Comparison of ENCODE assay signal across 9 cellular contexts in genomic region chr22:37267661-37268413, GRCh38. TPM values are rescaled to one million over a fixed set of nuclear protein-coding genes. Genes with fewer than 3 reads are reported as not detected.
DNase-seq lines count a peak whose midpoint lies in the region; ATAC-seq and TF ChIP-seq lines count a peak whose summit lies in the region.
"Had no signal": no experiment of that assay in that cellular context is flagged by ENCODE, and none has a peak within 500 bp of the region (broad histone marks: within the 10 kb centered on the region; RNA-seq: fewer than 3 reads in every experiment).

No MANE protein-coding gene starts in this region.

- H3K27ac Mint-ChIP-seq in CD8-positive, alpha-beta memory T cell, result peak overlapping the region; percentile 63 to 98 (median 92)
- H3K27ac Mint-ChIP-seq in activated CD8-positive, alpha-beta T cell treated with anti-CD3 and anti-CD28 coated beads, Interleukin-2, amount 10 ng/mL, durations not matched to agents 7 days and 5 days, result peak overlapping the region; percentile 86
- peak overlapping the region; percentile 79 to 99 (median 96) for H3K27ac Mint-ChIP-seq in naive B cell

- DNase-seq in CD8-positive, alpha-beta memory T cell, result no peak
- DNase-seq in activated CD8-positive, alpha-beta T cell treated with anti-CD3 and anti-CD28 coated beads, Interleukin-2, amount 10 ng/mL, durations not matched to agents 7 days and 5 days, result no peak
- DNase-seq in naive B cell, result no peak
- DNase-seq in GM10248 (ENCODE audit: extremely low spot score), result no peak
- no peak for DNase-seq in uterus
- DNase-seq in DMS79 treated with DMSO at 0.1 percent for 48 hours (lab: John Stamatoyannopoulos, UW), result no peak
- DNase-seq: NCI-H2107 had no signal

- intact Hi-C loops in uterus (cut with DNase I; ENCODE audit: low total_unique reads), result no loop called here

- CTCF ChIA-PET in CD8-positive, alpha-beta memory T cell (lab: Charles Lee), result interaction anchor here (0.6 to 3.2 kb wide), 22 partner anchors 8 to 231 kb away, joined by 3 to 19 read pairs (median 4); partner anchors contain the start of gene CYTH4
- CTCF ChIA-PET in activated CD8-positive, alpha-beta T cell treated with anti-CD3 and anti-CD28 coated beads, Interleukin-2, amount 10 ng/mL, durations not matched to agents 7 days and 5 days (lab: Charles Lee), result interaction anchor here (0.7 to 4.9 kb wide), 35 partner anchors 8 to 299 kb away, joined by 3 to 29 read pairs (median 5); partner anchors contain the start of genes CYTH4, ELFN2 and RAC2
- CTCF ChIA-PET in GM10248 (lab: Yijun Ruan, JAX), result interaction anchor here (0.7 to 2.4 kb wide), 29 partner anchors 9 to 324 kb away, joined by 3 to 10 read pairs (median 4); partner anchors contain the start of genes CYTH4, IL2RB and RAC2

- peak overlapping the region; percentile 68 for H2AFZ ChIP-seq in KMS-11 (ENCODE audit: low read depth)

- H3K4me3 Mint-ChIP-seq in CD8-positive, alpha-beta memory T cell, result peak overlapping the region; percentile 83 to 92 (median 88)
- peak overlapping the region; percentile 76 for H3K4me3 Mint-ChIP-seq in activated CD8-positive, alpha-beta T cell treated with anti-CD3 and anti-CD28 coated beads, Interleukin-2, amount 10 ng/mL, durations not matched to agents 7 days and 5 days
- peak overlapping the region; percentile 85 to 96 (median 94) for H3K4me3 Mint-ChIP-seq in naive B cell

- peaks cover 25% of the 10 kb centered on the region for H3K4me1 ChIP-seq in CD8-positive, alpha-beta memory T cell (ENCODE audit: insufficient read depth, low read length)
- H3K4me1 ChIP-seq in KMS-11 (ENCODE audit: low read depth, poor library complexity, severe bottlenecking) (peaks cover 9% of the 10 kb centered on the region), uterus (no peaks in the 10 kb centered on the region)

- no peaks in the 10 kb centered on the region for H3K27me3 Mint-ChIP-seq in CD8-positive, alpha-beta memory T cell
- peaks cover 12% of the 10 kb centered on the region for H3K27me3 Mint-ChIP-seq in activated CD8-positive, alpha-beta T cell treated with anti-CD3 and anti-CD28 coated beads, Interleukin-2, amount 10 ng/mL, durations not matched to agents 7 days and 5 days (ENCODE audit: low read depth)
- H3K27me3 Mint-ChIP-seq in naive B cell, result no peaks in the 10 kb centered on the region

- H3K79me2 ChIP-seq in KMS-11 (ENCODE audit: insufficient read depth, low read depth), result no peaks in the 10 kb centered on the region

- H3K9me3 Mint-ChIP-seq in CD8-positive, alpha-beta memory T cell, result peaks cover 0 to 8% (median 4%) of the 10 kb centered on the region in 5 donors
- H3K9me3 Mint-ChIP-seq in activated CD8-positive, alpha-beta T cell treated with anti-CD3 and anti-CD28 coated beads, Interleukin-2, amount 10 ng/mL, durations not matched to agents 7 days and 5 days (ENCODE audit: insufficient read depth), result peaks cover 5% of the 10 kb centered on the region
- H3K9me3 Mint-ChIP-seq in naive B cell, result peaks cover 2 to 10% (median 4%) of the 10 kb centered on the region in 7 donors

- POLR2A ChIA-PET in CD8-positive, alpha-beta memory T cell (lab: Charles Lee), result interaction anchor here (0.6 to 1.5 kb wide), 8 partner anchors 15 to 105 kb away, joined by 3 to 7 read pairs (median 4); partner anchors contain the start of genes CYTH4 and RAC2
- POLR2A ChIA-PET in activated CD8-positive, alpha-beta T cell treated with anti-CD3 and anti-CD28 coated beads, Interleukin-2, amount 10 ng/mL, durations not matched to agents 7 days and 5 days (lab: Charles Lee), result interaction anchor here (0.5 to 2.0 kb wide), 10 partner anchors 19 to 190 kb away, joined by 3 to 12 read pairs (median 4); partner anchors contain the start of gene RAC2
- POLR2A ChIA-PET in GM10248 (lab: Yijun Ruan, JAX), result interaction anchor here (0.6 kb wide), 1 partner anchor 16 kb away, joined by 5 read pairs; no protein-coding TSS in a partner anchor

- H3K4me2 ChIP-seq in KMS-11, result peak overlapping the region; percentile 55

- H3K27me3 ChIP-seq in CD8-positive, alpha-beta memory T cell (ENCODE audit: insufficient read depth, low read length, poor library complexity, severe bottlenecking), result no peaks in the 10 kb centered on the region
- peaks cover 31% of the 10 kb centered on the region; the same call in 1 of the 2 replicates for H3K27me3 ChIP-seq in KMS-11 (ENCODE audit: insufficient read depth, low read depth)
- no peaks in the 10 kb centered on the region for H3K27me3 ChIP-seq in uterus

- peak overlapping the region; percentile 85 for H3K4me3 ChIP-seq in CD8-positive, alpha-beta memory T cell (ENCODE audit: low read length)
- no peak overlapping the region for H3K4me3 ChIP-seq in KMS-11 (IDR thresholded peaks at IDR 0.05; ENCODE audit: insufficient read depth, low read depth, low read length)
- no peak overlapping the region for H3K4me3 ChIP-seq in uterus

- TF ChIP-seq CTCF in KMS-11 (conservative IDR thresholded peaks at IDR 0.05; ENCODE audit: low read depth, low read length), result no peak
- no peak for TF ChIP-seq CTCF in GM10248 (IDR thresholded peaks at IDR 0.05; ENCODE audit: control extremely low read depth, extremely low read depth, low read depth, missing control alignments)
- TF ChIP-seq CTCF in uterus (IDR thresholded peaks at IDR 0.05), result no peak

- peaks cover 21 to 33% (median 32%) of the 10 kb centered on the region in 3 donors for H3K4me1 Mint-ChIP-seq in CD8-positive, alpha-beta memory T cell
- peaks cover 37% of the 10 kb centered on the region for H3K4me1 Mint-ChIP-seq in activated CD8-positive, alpha-beta T cell treated with anti-CD3 and anti-CD28 coated beads, Interleukin-2, amount 10 ng/mL, durations not matched to agents 7 days and 5 days (ENCODE audit: low read depth)
- H3K4me1 Mint-ChIP-seq in naive B cell, result peaks cover 34 to 39% (median 34%) of the 10 kb centered on the region in 3 donors

- H3K27ac ChIP-seq in CD8-positive, alpha-beta memory T cell (ENCODE audit: low read depth, low read length), result peak overlapping the region; percentile 83
- peak overlapping the region; percentile 24; the same call in 1 of the 2 replicates for H3K27ac ChIP-seq in KMS-11
- H3K27ac ChIP-seq in uterus, result no peak overlapping the region

- ATAC-seq in activated CD8-positive, alpha-beta T cell treated with anti-CD3 and anti-CD28 coated beads, Interleukin-2, amount 10 ng/mL, durations not matched to agents 7 days and 5 days, result no peak
- ATAC-seq in naive B cell (ENCODE audit: low read depth in 2 of 2) (peak in 1 of 2 donors; percentile 22), GM21825 (IDR thresholded peaks at IDR 0.05; ENCODE audit: unreplicated experiment) (no peak)

- TF ChIP-seq POLR2A in uterus (IDR thresholded peaks at IDR 0.05), result no peak

- H4K20me1 ChIP-seq in KMS-11 (ENCODE audit: insufficient read depth), result no peaks in the 10 kb centered on the region

- H3K36me3 Mint-ChIP-seq in CD8-positive, alpha-beta memory T cell, result peaks cover 0 to 3% (median 0%) of the 10 kb centered on the region in 3 donors
- H3K36me3 Mint-ChIP-seq in activated CD8-positive, alpha-beta T cell treated with anti-CD3 and anti-CD28 coated beads, Interleukin-2, amount 10 ng/mL, durations not matched to agents 7 days and 5 days (ENCODE audit: low read depth), result peaks cover 6% of the 10 kb centered on the region
- no peaks in the 10 kb centered on the region for H3K36me3 Mint-ChIP-seq in naive B cell

- H3K9ac ChIP-seq in KMS-11, result peak overlapping the region; percentile 43; the same call in 1 of the 2 replicates

- no peaks in the 10 kb centered on the region for H3K36me3 ChIP-seq in CD8-positive, alpha-beta memory T cell (ENCODE audit: insufficient read depth, low read length)
- H3K36me3 ChIP-seq in KMS-11 (ENCODE audit: insufficient read depth) (no peaks in the 10 kb centered on the region), uterus (no peaks in the 10 kb centered on the region)

- peaks cover 5% of the 10 kb centered on the region for H3K9me3 ChIP-seq in CD8-positive, alpha-beta memory T cell (ENCODE audit: low read length)
- peaks cover 0 to 9% of the 10 kb centered on the region in 2 donors for H3K9me3 ChIP-seq in uterus

RNA-seq across cellular contexts. Expression of gene CYTH4, which starts 14.5 kb away (rescaled TPM):
- 10 to 100 TPM; 23.1 to 24.7 TPM for total RNA-seq in CD8-positive, alpha-beta memory T cell
- 80.2 TPM for polyA plus RNA-seq in CD8-positive, alpha-beta memory T cell
- 100 to 1,000 TPM; 107 to 114 TPM for total RNA-seq in activated CD8-positive, alpha-beta T cell treated with anti-CD3 and anti-CD28 coated beads, Interleukin-2, amount 10 ng/mL, durations not matched to agents 7 days and 5 days
- polyA plus RNA-seq in naive B cell (ENCODE audit: low read depth in 6 of 6), result 10 to 100 TPM; 29.3 to 74.9 (median 46.1) TPM
- 10 to 100 TPM in 1 of 4 donors, 1 to 10 TPM in 3; 3.8 to 12.2 (median 5.9) TPM for total RNA-seq in uterus

RNA-seq across cellular contexts. Expression of gene RAC2, which starts 23.8 kb away (rescaled TPM):
- total RNA-seq in CD8-positive, alpha-beta memory T cell, result 100 to 1,000 TPM; 433 to 452 TPM
- 1,206 TPM for polyA plus RNA-seq in CD8-positive, alpha-beta memory T cell
- total RNA-seq in activated CD8-positive, alpha-beta T cell treated with anti-CD3 and anti-CD28 coated beads, Interleukin-2, amount 10 ng/mL, durations not matched to agents 7 days and 5 days, result 1,000 to 10,000 TPM; 1,167 to 1,252 TPM
- polyA plus RNA-seq in naive B cell (ENCODE audit: low read depth in 6 of 6), result 100 to 1,000 TPM; 671 to 842 (median 780) TPM
- total RNA-seq in uterus, result 1 to 10 TPM; 2.4 to 6.7 (median 4.5) TPM

RNA-seq across cellular contexts. Expression of gene SSTR3, which starts 55.6 kb away (rescaled TPM):
- total RNA-seq in CD8-positive, alpha-beta memory T cell, result under 1 TPM; 0.24 to 0.62 TPM
- polyA plus RNA-seq in CD8-positive, alpha-beta memory T cell, result 0.59 TPM
- total RNA-seq in activated CD8-positive, alpha-beta T cell treated with anti-CD3 and anti-CD28 coated beads, Interleukin-2, amount 10 ng/mL, durations not matched to agents 7 days and 5 days, result 1 to 10 TPM; 3.5 to 3.6 TPM
- under 1 TPM in 5 of 6 donors, not detected in 1; 0.08 to 0.63 (median 0.45) TPM for polyA plus RNA-seq in naive B cell (ENCODE audit: low read depth in 6 of 6)
- total RNA-seq in uterus, result 1 to 10 TPM in 2 of 4 donors, under 1 TPM in 1, not detected in 1; under 0.01 to 5.8 (median 3.1) TPM

Comparison
In these comparisons a context has a peak if more than half of its experiments do, and no peak if none do; other contexts are left out.
1. H3K27ac ChIP-seq: peak in CD8-positive, alpha-beta memory T cell (single experiment) and KMS-11 (single experiment); none in uterus (0 of 2).
2. RNA of gene CYTH4, which starts 14.5 kb away (total RNA-seq): 107 to 114 TPM in activated CD8-positive, alpha-beta T cell treated with anti-CD3 and anti-CD28 coated beads, Interleukin-2, amount 10 ng/mL, durations not matched to agents 7 days and 5 days; 23.1 to 24.7 TPM in CD8-positive, alpha-beta memory T cell and 3.8 to 12.2 TPM in uterus; every median in the first group is over 4 times any median in the second.
3. RNA of gene RAC2, which starts 23.8 kb away (total RNA-seq): 1,167 to 1,252 TPM in activated CD8-positive, alpha-beta T cell treated with anti-CD3 and anti-CD28 coated beads, Interleukin-2, amount 10 ng/mL, durations not matched to agents 7 days and 5 days and 433 to 452 TPM in CD8-positive, alpha-beta memory T cell; 2.4 to 6.7 TPM in uterus; every median in the first group is over 10 times any median in the second.
4. Peak in every context shown above with its lines, with median percentiles within 50 percentile points of each other: H3K27ac Mint-ChIP-seq and H3K4me3 Mint-ChIP-seq.